10 cellular contexts compared by ENCODE assay signal in genomic region chr12:118237908-118238307, GRCh38.
DNase-seq lines count a peak whose midpoint lies in the region; TF ChIP-seq lines count a peak whose summit lies in the region.
"Had no signal": no experiment of that assay in that cellular context is flagged by ENCODE, and none has a peak within 500 bp of the region (broad histone marks: within the 10 kb centered on the region; RNA-seq: fewer than 3 reads in every experiment).

No MANE protein-coding gene starts in this region.

- H3K4me1 ChIP-seq in Karpas-422 (ENCODE audit: low read length) (peaks cover 44% of the 10 kb centered on the region), esophagus muscularis mucosa (no peaks in the 10 kb centered on the region)

- no peaks in the 10 kb centered on the region for H4K20me1 ChIP-seq in Karpas-422 (ENCODE audit: insufficient read depth, low read depth, low read length)

- H3K9ac ChIP-seq in Karpas-422 (ENCODE audit: low read length): peak overlapping the region; percentile 51

- no peaks in the 10 kb centered on the region for H3K36me3 Mint-ChIP-seq in Calu3 (ENCODE audit: insufficient read depth, unreplicated experiment)

- H3K36me3 ChIP-seq in Karpas-422 (ENCODE audit: insufficient read depth, low read length): peaks cover 29% of the 10 kb centered on the region
- peaks cover 4% of the 10 kb centered on the region; the same call in 1 of the 2 replicates for H3K36me3 ChIP-seq in MG63
- peaks cover 12 to 47% (median 29%) of the 10 kb centered on the region in 4 donors for H3K36me3 ChIP-seq in esophagus muscularis mucosa

- CTCF ChIA-PET in Calu3 (lab: Charles Lee): interaction anchor here (0.7 kb wide), 1 partner anchor 128 kb away, joined by 4 read pairs; no protein-coding TSS in a partner anchor

- 77% methylated on average over 1 of the region's 1 CpG for WGBS in esophagus muscularis mucosa

- H3K27ac Mint-ChIP-seq in Calu3 (ENCODE audit: unreplicated experiment): peak overlapping the region; percentile 47

- TF ChIP-seq POLR2A in esophagus muscularis mucosa (IDR thresholded peaks at IDR 0.05; ENCODE audit: low read depth): no peak

- TF ChIP-seq CTCF in Calu3 (IDR thresholded peaks at IDR 0.05; ENCODE audit: unreplicated experiment): no peak
- no peak for TF ChIP-seq CTCF in choroid plexus epithelial cell (conservative IDR thresholded peaks at IDR 0.05; ENCODE audit: low read depth, low read length)
- TF ChIP-seq CTCF in esophagus muscularis mucosa (IDR thresholded peaks at IDR 0.05): no peak

- H3K27ac ChIP-seq in Karpas-422 (ENCODE audit: low read length) (peak overlapping the region; percentile 96), esophagus muscularis mucosa (replicated peaks in 1 of 4) (no peak overlapping the region)

- no peaks in the 10 kb centered on the region for H3K27me3 Mint-ChIP-seq in Calu3 (ENCODE audit: unreplicated experiment)

- intact Hi-C loops in Calu3 (cut with micrococcal nuclease; ENCODE audit: unreplicated experiment): loop anchor here (5.0 kb wide), 2 partner anchors 34 to 51 kb away; no protein-coding TSS in a partner anchor
- intact Hi-C loops in esophagus muscularis mucosa (cut with DNase I): no loop called here

- no peaks in the 10 kb centered on the region for H3K27me3 ChIP-seq in Karpas-422 (ENCODE audit: low read length)
- no peaks in the 10 kb centered on the region for H3K27me3 ChIP-seq in MG63
- no peaks in the 10 kb centered on the region for H3K27me3 ChIP-seq in esophagus muscularis mucosa
- H3K27me3 ChIP-seq: dorsolateral prefrontal cortex had no signal

- no peak overlapping the region for H2AFZ ChIP-seq in Karpas-422 (ENCODE audit: low read length)

- no peaks in the 10 kb centered on the region for H3K9me2 ChIP-seq in Karpas-422 (replicated peaks; ENCODE audit: insufficient read depth, low read length)

- H3K79me2 ChIP-seq in Karpas-422 (ENCODE audit: low read length): peaks cover 29% of the 10 kb centered on the region

- H3K9me3 ChIP-seq in Karpas-422 (ENCODE audit: low read length) (no peaks in the 10 kb centered on the region), MG63 (no peaks in the 10 kb centered on the region), esophagus muscularis mucosa (no peaks in the 10 kb centered on the region)

- peaks cover 14% of the 10 kb centered on the region for H3K4me1 Mint-ChIP-seq in Calu3 (ENCODE audit: low read depth, unreplicated experiment)
- H3K4me1 Mint-ChIP-seq: neural crest cell had no signal

- TF ChIP-seq EP300 in esophagus muscularis mucosa (IDR thresholded peaks at IDR 0.05): no peak

- H3K4me2 ChIP-seq in Karpas-422 (ENCODE audit: low read depth, low read length, poor library complexity, severe bottlenecking): peak overlapping the region; percentile 64

- DNase-seq in Calu3: peak; percentile 19
- no peak for DNase-seq in Karpas-422
- DNase-seq in choroid plexus epithelial cell (ENCODE audit: low read depth): peak; percentile 57
- peak; percentile 62 for DNase-seq in non-pigmented ciliary epithelial cell (ENCODE audit: low read depth)
- no peak for DNase-seq in MG63
- DNase-seq in esophagus muscularis mucosa (ENCODE audit: extremely low spot score): no peak
- DNase-seq in NCI-H526 treated with DMSO at 0.1 percent for 48 hours (lab: John Stamatoyannopoulos, UW): no peak
- DNase-seq: dorsolateral prefrontal cortex; stimulated activated CD4-positive, alpha-beta T cell treated with anti-CD3 and anti-CD28 coated beads, Interleukin-1b, Interleukin-23, amount 100 ng/mL, for 48 hours had no signal

- no peaks in the 10 kb centered on the region for H3K9me3 Mint-ChIP-seq in Calu3 (ENCODE audit: low read depth, unreplicated experiment)

- H3K4me3 Mint-ChIP-seq in Calu3 (ENCODE audit: low read depth, unreplicated experiment): no peak overlapping the region
- H3K4me3 Mint-ChIP-seq: neural crest cell had no signal

- BruUV-seq in Calu3 (replicated peaks; lab: Mats Ljungman, UMichigan): no TSS peak

- H3K4me3 ChIP-seq in Karpas-422 (ENCODE audit: low read length): peak overlapping the region; percentile 17; the same call in 1 of the 2 replicates
- H3K4me3 ChIP-seq in choroid plexus epithelial cell (ENCODE audit: low read depth, low read length): no peak overlapping the region
- no peak overlapping the region for H3K4me3 ChIP-seq in MG63
- no peak overlapping the region for H3K4me3 ChIP-seq in esophagus muscularis mucosa
- H3K4me3 ChIP-seq: dorsolateral prefrontal cortex had no signal

Comparison
In these comparisons a context has a peak if more than half of its experiments do, and no peak if none do; other contexts are left out.
1. DNase-seq: peak in Calu3 (single experiment), choroid plexus epithelial cell (single experiment) and non-pigmented ciliary epithelial cell (single experiment); none in Karpas-422 (single experiment), MG63 (single experiment), esophagus muscularis mucosa (single experiment) and NCI-H526 treated with DMSO at 0.1 percent for 48 hours (single experiment).